ENCODE assay signal across 8 cellular contexts in genomic region chr2:237603718-237604362, GRCh38. TPM values are rescaled to one million over a fixed set of nuclear protein-coding genes. Genes with fewer than 3 reads are reported as not detected.
DNase-seq lines count a peak whose midpoint lies in the region; ATAC-seq and TF ChIP-seq lines count a peak whose summit lies in the region.

No MANE protein-coding gene starts in this region.

- no peaks in the 10 kb centered on the region for H3F3A ChIP-seq in DOHH2 (ENCODE audit: control insufficient read depth, insufficient read depth)

- peak overlapping the region; percentile 5 for H3K4me3 Mint-ChIP-seq in activated CD8-positive, alpha-beta T cell treated with anti-CD3 and anti-CD28 coated beads for 36 hours
- H3K4me3 Mint-ChIP-seq in osteocyte (ENCODE audit: unreplicated experiment), result no peak overlapping the region

- H3K36me3 Mint-ChIP-seq in activated CD8-positive, alpha-beta T cell treated with anti-CD3 and anti-CD28 coated beads for 36 hours (ENCODE audit: low read depth), result no peaks in the 10 kb centered on the region
- no peaks in the 10 kb centered on the region for H3K36me3 Mint-ChIP-seq in osteocyte (ENCODE audit: unreplicated experiment)

- H3K27ac ChIP-seq in DOHH2 (ENCODE audit: low read depth, low read length) (no peak overlapping the region), esophagus muscularis mucosa (replicated peaks in 1 of 4) (peak overlapping the region; percentile 25 to 40 (median 34))

- peaks cover 2% of the 10 kb centered on the region for H3K27me3 ChIP-seq in DOHH2 (ENCODE audit: control insufficient read depth, low read length)
- no peaks in the 10 kb centered on the region for H3K27me3 ChIP-seq in esophagus muscularis mucosa

- peak overlapping the region; percentile 53 for H3K4me2 ChIP-seq in DOHH2 (ENCODE audit: low read length)

- ATAC-seq in activated CD8-positive, alpha-beta T cell treated with anti-CD3 and anti-CD28 coated beads for 36 hours, result peak; percentile 98
- ATAC-seq in GM19351 (IDR thresholded peaks at IDR 0.05; ENCODE audit: unreplicated experiment) (no peak), HG03378 (IDR thresholded peaks at IDR 0.05; ENCODE audit: unreplicated experiment) (no peak)

- DNase-seq in HuH-7.5 (ENCODE audit: low spot score) (peak; percentile 44), esophagus muscularis mucosa (ENCODE audit: extremely low spot score) (no peak), osteocyte (ENCODE audit: extremely low spot score, unreplicated experiment) (no peak), NCI-H2227 treated with DMSO at 0.1 percent for 48 hours (lab: John Stamatoyannopoulos, UW) (no peak)
- DNase-seq in activated CD8-positive, alpha-beta T cell treated with anti-CD3 and anti-CD28 coated beads for 36 hours, result peak; percentile 62

- no peaks in the 10 kb centered on the region for H3K9me2 ChIP-seq in DOHH2 (replicated peaks; ENCODE audit: control insufficient read depth, low read length)

- TF ChIP-seq CTCF in DOHH2 (IDR thresholded peaks at IDR 0.05; ENCODE audit: low read depth, low read length, poor library complexity, severe bottlenecking) (no peak), esophagus muscularis mucosa (IDR thresholded peaks at IDR 0.05) (no peak), osteocyte (IDR thresholded peaks at IDR 0.05) (no peak)
- no peak for TF ChIP-seq CTCF in activated CD8-positive, alpha-beta T cell treated with anti-CD3 and anti-CD28 coated beads for 36 hours (IDR thresholded peaks at IDR 0.05)

- intact Hi-C loops in activated CD8-positive, alpha-beta T cell treated with anti-CD3 and anti-CD28 coated beads for 36 hours (cut with micrococcal nuclease), result no loop called here
- intact Hi-C loops in esophagus muscularis mucosa (cut with DNase I), result no loop called here

- peak overlapping the region; percentile 78 for H3K27ac Mint-ChIP-seq in activated CD8-positive, alpha-beta T cell treated with anti-CD3 and anti-CD28 coated beads for 36 hours
- H3K27ac Mint-ChIP-seq in osteocyte (ENCODE audit: unreplicated experiment), result peak overlapping the region; percentile 86

- H3K27me3 Mint-ChIP-seq in activated CD8-positive, alpha-beta T cell treated with anti-CD3 and anti-CD28 coated beads for 36 hours, result no peaks in the 10 kb centered on the region
- no peaks in the 10 kb centered on the region for H3K27me3 Mint-ChIP-seq in osteocyte (ENCODE audit: unreplicated experiment)

- peaks cover 10% of the 10 kb centered on the region for H3K4me1 ChIP-seq in DOHH2 (ENCODE audit: control insufficient read depth, low read length)
- H3K4me1 ChIP-seq in esophagus muscularis mucosa, result peaks cover 30 to 39% (median 33%) of the 10 kb centered on the region in 4 donors

- H3K4me3 ChIP-seq in DOHH2 (ENCODE audit: low read length) (peak overlapping the region; percentile 22), esophagus muscularis mucosa (peak overlapping the region in 1 of 4 donors; percentile 1)

- CTCF ChIA-PET in activated CD8-positive, alpha-beta T cell treated with anti-CD3 and anti-CD28 coated beads for 36 hours (lab: Charles Lee), result interaction anchor here (0.9 to 4.1 kb wide), 3 partner anchors 22 to 142 kb away, joined by 3 to 31 read pairs (median 4); no protein-coding TSS in a partner anchor

- POLR2A ChIA-PET in activated CD8-positive, alpha-beta T cell treated with anti-CD3 and anti-CD28 coated beads for 36 hours (lab: Charles Lee), result interaction anchor here (1.3 to 1.6 kb wide), 3 partner anchors 11 to 89 kb away, joined by 3 to 5 read pairs (median 4); no protein-coding TSS in a partner anchor

- H3K9me3 ChIP-seq in DOHH2 (ENCODE audit: control insufficient read depth, insufficient read depth, low read length) (no peaks in the 10 kb centered on the region), esophagus muscularis mucosa (no peaks in the 10 kb centered on the region)

- no peak for TF ChIP-seq POLR2A in esophagus muscularis mucosa (IDR thresholded peaks at IDR 0.05; ENCODE audit: low read depth)

- WGBS in esophagus muscularis mucosa, result 55% methylated on average over 15 of the region's 15 CpGs

- no peaks in the 10 kb centered on the region for H3K36me3 ChIP-seq in DOHH2 (ENCODE audit: control insufficient read depth, low read length)
- no peaks in the 10 kb centered on the region for H3K36me3 ChIP-seq in esophagus muscularis mucosa

- H3K4me1 Mint-ChIP-seq in activated CD8-positive, alpha-beta T cell treated with anti-CD3 and anti-CD28 coated beads for 36 hours (ENCODE audit: low read depth), result peaks cover 20% of the 10 kb centered on the region
- H3K4me1 Mint-ChIP-seq in osteocyte (ENCODE audit: unreplicated experiment), result peaks cover 32% of the 10 kb centered on the region

- H3K9me3 Mint-ChIP-seq in activated CD8-positive, alpha-beta T cell treated with anti-CD3 and anti-CD28 coated beads for 36 hours, result peaks cover 4% of the 10 kb centered on the region
- H3K9me3 Mint-ChIP-seq in osteocyte (ENCODE audit: unreplicated experiment), result no peaks in the 10 kb centered on the region

- peak; percentile 8 for TF ChIP-seq EP300 in esophagus muscularis mucosa (IDR thresholded peaks at IDR 0.05)

- H4K20me1 ChIP-seq in DOHH2 (ENCODE audit: control insufficient read depth, insufficient read depth, low read depth, low read length), result no peaks in the 10 kb centered on the region

- no peaks in the 10 kb centered on the region for H3K79me2 ChIP-seq in DOHH2 (ENCODE audit: control insufficient read depth, low read length)

RNA-seq across cellular contexts. Expression of gene RAB17, which starts 13.3 kb away (rescaled TPM):
- total RNA-seq in activated CD8-positive, alpha-beta T cell treated with anti-CD3 and anti-CD28 coated beads for 36 hours, result under 1 TPM; 0.14 to 0.69 TPM
- total RNA-seq in esophagus muscularis mucosa (1 to 10 TPM in 2 of 4 donors, under 1 TPM in 2; 0.83 to 3.7 (median 1.4) TPM), osteocyte (3.9 and 5.2 TPM in 2 replicates)

RNA-seq across cellular contexts. Expression of gene LRRFIP1, which starts 23.5 kb away (rescaled TPM):
- 100 to 1,000 TPM; 264 to 281 TPM for total RNA-seq in activated CD8-positive, alpha-beta T cell treated with anti-CD3 and anti-CD28 coated beads for 36 hours
- total RNA-seq in esophagus muscularis mucosa (100 to 1,000 TPM; 142 to 213 (median 191) TPM), osteocyte (78.9 and 79.9 TPM in 2 replicates)

RNA-seq across cellular contexts. Expression of gene PRLH, which starts 37.5 kb away (rescaled TPM):
- not detected for total RNA-seq in activated CD8-positive, alpha-beta T cell treated with anti-CD3 and anti-CD28 coated beads for 36 hours
- not detected for total RNA-seq in esophagus muscularis mucosa
- not detected in 2 replicates for total RNA-seq in osteocyte

Comparison
In these comparisons a context has a peak if more than half of its experiments do, and no peak if none do; other contexts are left out.
1. DNase-seq: peak in HuH-7.5 (single experiment) and activated CD8-positive, alpha-beta T cell treated with anti-CD3 and anti-CD28 coated beads for 36 hours (single experiment); none in esophagus muscularis mucosa (single experiment), osteocyte (single experiment) and NCI-H2227 treated with DMSO at 0.1 percent for 48 hours (single experiment).